ENCODE assay signal across 1 cellular context in the genomic region with DNA sequence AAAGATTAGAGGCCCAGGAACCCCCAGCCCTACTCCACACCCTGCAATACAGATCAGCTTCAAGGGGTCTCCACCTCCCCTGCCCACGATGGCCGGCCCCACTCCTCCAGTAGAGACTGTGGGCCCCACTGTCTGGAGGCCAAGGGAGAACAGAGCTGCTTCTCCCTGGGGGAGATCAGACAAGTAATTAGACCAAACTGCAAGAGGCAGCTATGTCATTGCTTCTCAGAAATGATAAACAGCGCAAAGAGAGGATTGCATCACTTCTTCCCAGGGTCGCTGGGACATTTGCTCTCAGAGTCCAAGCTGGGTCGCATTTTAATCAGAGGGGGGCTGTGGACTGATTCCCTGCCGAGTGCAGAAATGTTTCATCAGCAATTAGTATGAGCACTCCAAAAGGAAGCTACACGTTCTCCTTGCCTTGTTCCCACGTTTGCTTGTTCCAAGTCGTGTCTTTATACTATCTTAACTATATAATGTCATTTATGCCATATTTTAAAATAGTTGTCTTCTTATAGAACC.
TF ChIP-seq lines count a peak whose summit lies in the region.

No MANE protein-coding gene starts in this region.

TF ChIP-seq in K562, 482 proteins besides CTCF, POLR2A, EP300 and RAD21 (continued from another document):
- TF ChIP-seq, protein P1, sequence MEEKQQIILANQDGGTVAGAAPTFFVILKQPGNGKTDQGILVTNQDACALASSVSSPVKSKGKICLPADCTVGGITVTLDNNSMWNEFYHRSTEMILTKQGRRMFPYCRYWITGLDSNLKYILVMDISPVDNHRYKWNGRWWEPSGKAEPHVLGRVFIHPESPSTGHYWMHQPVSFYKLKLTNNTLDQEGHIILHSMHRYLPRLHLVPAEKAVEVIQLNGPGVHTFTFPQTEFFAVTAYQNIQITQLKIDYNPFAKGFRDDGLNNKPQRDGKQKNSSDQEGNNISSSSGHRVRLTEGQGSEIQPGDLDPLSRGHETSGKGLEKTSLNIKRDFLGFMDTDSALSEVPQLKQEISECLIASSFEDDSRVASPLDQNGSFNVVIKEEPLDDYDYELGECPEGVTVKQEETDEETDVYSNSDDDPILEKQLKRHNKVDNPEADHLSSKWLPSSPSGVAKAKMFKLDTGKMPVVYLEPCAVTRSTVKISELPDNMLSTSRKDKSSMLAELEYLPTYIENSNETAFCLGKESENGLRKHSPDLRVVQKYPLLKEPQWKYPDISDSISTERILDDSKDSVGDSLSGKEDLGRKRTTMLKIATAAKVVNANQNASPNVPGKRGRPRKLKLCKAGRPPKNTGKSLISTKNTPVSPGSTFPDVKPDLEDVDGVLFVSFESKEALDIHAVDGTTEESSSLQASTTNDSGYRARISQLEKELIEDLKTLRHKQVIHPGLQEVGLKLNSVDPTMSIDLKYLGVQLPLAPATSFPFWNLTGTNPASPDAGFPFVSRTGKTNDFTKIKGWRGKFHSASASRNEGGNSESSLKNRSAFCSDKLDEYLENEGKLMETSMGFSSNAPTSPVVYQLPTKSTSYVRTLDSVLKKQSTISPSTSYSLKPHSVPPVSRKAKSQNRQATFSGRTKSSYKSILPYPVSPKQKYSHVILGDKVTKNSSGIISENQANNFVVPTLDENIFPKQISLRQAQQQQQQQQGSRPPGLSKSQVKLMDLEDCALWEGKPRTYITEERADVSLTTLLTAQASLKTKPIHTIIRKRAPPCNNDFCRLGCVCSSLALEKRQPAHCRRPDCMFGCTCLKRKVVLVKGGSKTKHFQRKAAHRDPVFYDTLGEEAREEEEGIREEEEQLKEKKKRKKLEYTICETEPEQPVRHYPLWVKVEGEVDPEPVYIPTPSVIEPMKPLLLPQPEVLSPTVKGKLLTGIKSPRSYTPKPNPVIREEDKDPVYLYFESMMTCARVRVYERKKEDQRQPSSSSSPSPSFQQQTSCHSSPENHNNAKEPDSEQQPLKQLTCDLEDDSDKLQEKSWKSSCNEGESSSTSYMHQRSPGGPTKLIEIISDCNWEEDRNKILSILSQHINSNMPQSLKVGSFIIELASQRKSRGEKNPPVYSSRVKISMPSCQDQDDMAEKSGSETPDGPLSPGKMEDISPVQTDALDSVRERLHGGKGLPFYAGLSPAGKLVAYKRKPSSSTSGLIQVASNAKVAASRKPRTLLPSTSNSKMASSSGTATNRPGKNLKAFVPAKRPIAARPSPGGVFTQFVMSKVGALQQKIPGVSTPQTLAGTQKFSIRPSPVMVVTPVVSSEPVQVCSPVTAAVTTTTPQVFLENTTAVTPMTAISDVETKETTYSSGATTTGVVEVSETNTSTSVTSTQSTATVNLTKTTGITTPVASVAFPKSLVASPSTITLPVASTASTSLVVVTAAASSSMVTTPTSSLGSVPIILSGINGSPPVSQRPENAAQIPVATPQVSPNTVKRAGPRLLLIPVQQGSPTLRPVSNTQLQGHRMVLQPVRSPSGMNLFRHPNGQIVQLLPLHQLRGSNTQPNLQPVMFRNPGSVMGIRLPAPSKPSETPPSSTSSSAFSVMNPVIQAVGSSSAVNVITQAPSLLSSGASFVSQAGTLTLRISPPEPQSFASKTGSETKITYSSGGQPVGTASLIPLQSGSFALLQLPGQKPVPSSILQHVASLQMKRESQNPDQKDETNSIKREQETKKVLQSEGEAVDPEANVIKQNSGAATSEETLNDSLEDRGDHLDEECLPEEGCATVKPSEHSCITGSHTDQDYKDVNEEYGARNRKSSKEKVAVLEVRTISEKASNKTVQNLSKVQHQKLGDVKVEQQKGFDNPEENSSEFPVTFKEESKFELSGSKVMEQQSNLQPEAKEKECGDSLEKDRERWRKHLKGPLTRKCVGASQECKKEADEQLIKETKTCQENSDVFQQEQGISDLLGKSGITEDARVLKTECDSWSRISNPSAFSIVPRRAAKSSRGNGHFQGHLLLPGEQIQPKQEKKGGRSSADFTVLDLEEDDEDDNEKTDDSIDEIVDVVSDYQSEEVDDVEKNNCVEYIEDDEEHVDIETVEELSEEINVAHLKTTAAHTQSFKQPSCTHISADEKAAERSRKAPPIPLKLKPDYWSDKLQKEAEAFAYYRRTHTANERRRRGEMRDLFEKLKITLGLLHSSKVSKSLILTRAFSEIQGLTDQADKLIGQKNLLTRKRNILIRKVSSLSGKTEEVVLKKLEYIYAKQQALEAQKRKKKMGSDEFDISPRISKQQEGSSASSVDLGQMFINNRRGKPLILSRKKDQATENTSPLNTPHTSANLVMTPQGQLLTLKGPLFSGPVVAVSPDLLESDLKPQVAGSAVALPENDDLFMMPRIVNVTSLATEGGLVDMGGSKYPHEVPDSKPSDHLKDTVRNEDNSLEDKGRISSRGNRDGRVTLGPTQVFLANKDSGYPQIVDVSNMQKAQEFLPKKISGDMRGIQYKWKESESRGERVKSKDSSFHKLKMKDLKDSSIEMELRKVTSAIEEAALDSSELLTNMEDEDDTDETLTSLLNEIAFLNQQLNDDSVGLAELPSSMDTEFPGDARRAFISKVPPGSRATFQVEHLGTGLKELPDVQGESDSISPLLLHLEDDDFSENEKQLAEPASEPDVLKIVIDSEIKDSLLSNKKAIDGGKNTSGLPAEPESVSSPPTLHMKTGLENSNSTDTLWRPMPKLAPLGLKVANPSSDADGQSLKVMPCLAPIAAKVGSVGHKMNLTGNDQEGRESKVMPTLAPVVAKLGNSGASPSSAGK (IDR thresholded peaks at IDR 0.05), result 0 out of 2 replicates have a peak, but pooled peaks have one; percentile 39
- no peak for TF ChIP-seq MXI1 (IDR thresholded peaks at IDR 0.05; ENCODE audit: low read depth, low read length)
- TF ChIP-seq CHD2 (IDR thresholded peaks at IDR 0.05; ENCODE audit: low read depth, low read length), result no peak
- 0 out of 2 replicates have a peak, but pooled peaks have one; percentile 30 for TF ChIP-seq SMARCE1 (IDR thresholded peaks at IDR 0.05)
- TF ChIP-seq, protein P2, sequence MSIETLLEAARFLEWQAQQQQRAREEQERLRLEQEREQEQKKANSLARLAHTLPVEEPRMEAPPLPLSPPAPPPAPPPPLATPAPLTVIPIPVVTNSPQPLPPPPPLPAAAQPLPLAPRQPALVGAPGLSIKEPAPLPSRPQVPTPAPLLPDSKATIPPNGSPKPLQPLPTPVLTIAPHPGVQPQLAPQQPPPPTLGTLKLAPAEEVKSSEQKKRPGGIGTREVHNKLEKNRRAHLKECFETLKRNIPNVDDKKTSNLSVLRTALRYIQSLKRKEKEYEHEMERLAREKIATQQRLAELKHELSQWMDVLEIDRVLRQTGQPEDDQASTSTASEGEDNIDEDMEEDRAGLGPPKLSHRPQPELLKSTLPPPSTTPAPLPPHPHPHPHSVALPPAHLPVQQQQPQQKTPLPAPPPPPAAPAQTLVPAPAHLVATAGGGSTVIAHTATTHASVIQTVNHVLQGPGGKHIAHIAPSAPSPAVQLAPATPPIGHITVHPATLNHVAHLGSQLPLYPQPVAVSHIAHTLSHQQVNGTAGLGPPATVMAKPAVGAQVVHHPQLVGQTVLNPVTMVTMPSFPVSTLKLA (conservative IDR thresholded peaks at IDR 0.05), result no peak
- TF ChIP-seq, protein P3, sequence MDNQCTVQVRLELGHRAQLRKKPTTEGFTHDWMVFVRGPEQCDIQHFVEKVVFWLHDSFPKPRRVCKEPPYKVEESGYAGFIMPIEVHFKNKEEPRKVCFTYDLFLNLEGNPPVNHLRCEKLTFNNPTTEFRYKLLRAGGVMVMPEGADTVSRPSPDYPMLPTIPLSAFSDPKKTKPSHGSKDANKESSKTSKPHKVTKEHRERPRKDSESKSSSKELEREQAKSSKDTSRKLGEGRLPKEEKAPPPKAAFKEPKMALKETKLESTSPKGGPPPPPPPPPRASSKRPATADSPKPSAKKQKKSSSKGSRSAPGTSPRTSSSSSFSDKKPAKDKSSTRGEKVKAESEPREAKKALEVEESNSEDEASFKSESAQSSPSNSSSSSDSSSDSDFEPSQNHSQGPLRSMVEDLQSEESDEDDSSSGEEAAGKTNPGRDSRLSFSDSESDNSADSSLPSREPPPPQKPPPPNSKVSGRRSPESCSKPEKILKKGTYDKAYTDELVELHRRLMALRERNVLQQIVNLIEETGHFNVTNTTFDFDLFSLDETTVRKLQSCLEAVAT (IDR thresholded peaks at IDR 0.05), result no peak
- TF ChIP-seq, protein P4, sequence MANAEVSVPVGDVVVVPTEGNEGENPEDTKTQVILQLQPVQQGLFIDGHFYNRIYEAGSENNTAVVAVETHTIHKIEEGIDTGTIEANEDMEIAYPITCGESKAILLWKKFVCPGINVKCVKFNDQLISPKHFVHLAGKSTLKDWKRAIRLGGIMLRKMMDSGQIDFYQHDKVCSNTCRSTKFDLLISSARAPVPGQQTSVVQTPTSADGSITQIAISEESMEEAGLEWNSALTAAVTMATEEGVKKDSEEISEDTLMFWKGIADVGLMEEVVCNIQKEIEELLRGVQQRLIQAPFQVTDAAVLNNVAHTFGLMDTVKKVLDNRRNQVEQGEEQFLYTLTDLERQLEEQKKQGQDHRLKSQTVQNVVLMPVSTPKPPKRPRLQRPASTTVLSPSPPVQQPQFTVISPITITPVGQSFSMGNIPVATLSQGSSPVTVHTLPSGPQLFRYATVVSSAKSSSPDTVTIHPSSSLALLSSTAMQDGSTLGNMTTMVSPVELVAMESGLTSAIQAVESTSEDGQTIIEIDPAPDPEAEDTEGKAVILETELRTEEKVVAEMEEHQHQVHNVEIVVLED (CRISPR knock-in tag; IDR thresholded peaks at IDR 0.05), result no peak
- TF ChIP-seq EP400 (IDR thresholded peaks at IDR 0.05), result peak; percentile 65
- peak; percentile 22; the same call in 1 of the 2 replicates for TF ChIP-seq TARDBP (IDR thresholded peaks at IDR 0.05)
- TF ChIP-seq, protein P5, sequence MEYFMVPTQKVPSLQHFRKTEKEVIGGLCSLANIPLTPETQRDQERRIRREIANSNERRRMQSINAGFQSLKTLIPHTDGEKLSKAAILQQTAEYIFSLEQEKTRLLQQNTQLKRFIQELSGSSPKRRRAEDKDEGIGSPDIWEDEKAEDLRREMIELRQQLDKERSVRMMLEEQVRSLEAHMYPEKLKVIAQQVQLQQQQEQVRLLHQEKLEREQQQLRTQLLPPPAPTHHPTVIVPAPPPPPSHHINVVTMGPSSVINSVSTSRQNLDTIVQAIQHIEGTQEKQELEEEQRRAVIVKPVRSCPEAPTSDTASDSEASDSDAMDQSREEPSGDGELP (CRISPR knock-in tag; IDR thresholded peaks at IDR 0.05; ENCODE audit: borderline replicate concordance), result no peak
- no peak for TF ChIP-seq TAL1 (IDR thresholded peaks at IDR 0.05)
- no peak for TF ChIP-seq ZC3H11A (IDR thresholded peaks at IDR 0.05; ENCODE audit: low read depth, low read length)
- TF ChIP-seq MEF2A (IDR thresholded peaks at IDR 0.05; ENCODE audit: control insufficient read depth, low read depth, low read length), result no peak
- TF ChIP-seq DMBX1 (CRISPR knock-in tag; IDR thresholded peaks at IDR 0.05; ENCODE audit: borderline replicate concordance), result peak; percentile 87
- no peak for TF ChIP-seq POLR2AphosphoS5 (IDR thresholded peaks at IDR 0.05; ENCODE audit: control insufficient read depth, insufficient read depth, low read depth, low read length)
- 0 out of 2 replicates have a peak, but pooled peaks have one; percentile 34 for TF ChIP-seq SOX6 (IDR thresholded peaks at IDR 0.05)
- peak; percentile 95 for TF ChIP-seq ZNF24 (IDR thresholded peaks at IDR 0.05)
